18 cellular contexts compared by ENCODE assay signal in genomic region chr2:1318366-1319009, GRCh38.
DNase-seq lines count a peak whose midpoint lies in the region; ATAC-seq, FAIRE-seq and TF ChIP-seq lines count a peak whose summit lies in the region.
"Had no signal": no experiment of that assay in that cellular context is flagged by ENCODE, and none has a peak within 500 bp of the region (broad histone marks: within the 10 kb centered on the region; RNA-seq: fewer than 3 reads in every experiment).

No MANE protein-coding gene starts in this region.

- H3K4me3 ChIP-seq in kidney (ENCODE audit: low read length in 2 of 2) (no peak overlapping the region), small intestine (ENCODE audit: low read depth in 1 of 2, low read length in 2 of 2) (no peak overlapping the region)
- H3K4me3 ChIP-seq: GM23338 had no signal

- WGBS in small intestine, 3 donors: 69 to 81% (median 75%) methylated on average over 19 of the region's 19 CpGs

- H3K27ac ChIP-seq in kidney (ENCODE audit: low read depth in 2 of 2, low read length in 2 of 2) (no peak overlapping the region), small intestine (ENCODE audit: low read depth in 1 of 2, low read length in 1 of 2) (no peak overlapping the region)
- H3K27ac ChIP-seq: 22Rv1 had no signal

- H3K9me3 ChIP-seq in kidney (ENCODE audit: control insufficient read depth in 1 of 2, low read length in 2 of 2) (no peaks in the 10 kb centered on the region), small intestine (ENCODE audit: control insufficient read depth, low read depth) (no peaks in the 10 kb centered on the region)

- no peaks in the 10 kb centered on the region for H3K36me3 ChIP-seq in kidney (ENCODE audit: control insufficient read depth in 1 of 2, insufficient read depth in 2 of 2, low read length in 2 of 2)
- no peaks in the 10 kb centered on the region for H3K36me3 ChIP-seq in small intestine (ENCODE audit: control insufficient read depth in 2 of 2, insufficient read depth in 2 of 2, low read length in 2 of 2)

- peak; percentile 70 for ATAC-seq in sciatic nerve
- ATAC-seq: CD8-positive, alpha-beta T cell; GM23338 had no signal

- H3K4me1 ChIP-seq in kidney (ENCODE audit: control insufficient read depth in 1 of 2, insufficient read depth in 1 of 2, low read depth in 1 of 2, low read length in 2 of 2) (no peaks in the 10 kb centered on the region), small intestine (ENCODE audit: control insufficient read depth in 2 of 2, insufficient read depth in 1 of 2, low read depth in 1 of 2, low read length in 1 of 2) (no peaks in the 10 kb centered on the region)

- TF ChIP-seq CTCF in kidney (IDR thresholded peaks at IDR 0.05; ENCODE audit: borderline replicate concordance, extremely low read depth, insufficient read depth): no peak

- no peaks in the 10 kb centered on the region for H3K27me3 ChIP-seq in small intestine (ENCODE audit: control insufficient read depth in 2 of 2, insufficient read depth in 2 of 2, low read length in 2 of 2)

- DNase-seq in NCI-H748 (lab: John Stamatoyannopoulos, UW; ENCODE audit: unreplicated experiment): peak; percentile 13
- DNase-seq in NCI-H748 treated with DMSO at 0.1 percent for 48 hours (lab: John Stamatoyannopoulos, UW): no peak
- DNase-seq in kidney: peak; percentile 43
- no peak for DNase-seq in sciatic nerve (ENCODE audit: low spot score)
- no peak for DNase-seq in activated effector memory CD4-positive, alpha-beta T cell treated with anti-CD3 and anti-CD28 coated beads, Interleukin-2, amount 50 U/mL, for 16 hours
- DNase-seq in small intestine: no peak
- DNase-seq in NCI-H2029 (lab: John Stamatoyannopoulos, UW): no peak
- DNase-seq: CD8-positive, alpha-beta T cell; COR-L47; DMS153; DMS79 treated with DMSO at 0.1 percent for 48 hours; EL; GDM1; H7 had no signal

- no peak overlapping the region for H3K9ac ChIP-seq in kidney (ENCODE audit: low read length in 2 of 2)

- FAIRE-seq in kidney (lab: Jason Lieb, UNC) (no peak), small intestine (lab: Jason Lieb, UNC) (no peak)
- FAIRE-seq: D721Med, GM12892 had no signal

- intact Hi-C loops in kidney (cut with DNase I): no loop called here
- intact Hi-C loops in sciatic nerve (cut with DNase I): no loop called here

Comparison
In these comparisons a context has a peak if more than half of its experiments do, and no peak if none do; other contexts are left out.
1. DNase-seq: peak in NCI-H748 (single experiment) and kidney (single experiment); none in NCI-H748 treated with DMSO at 0.1 percent for 48 hours (single experiment), sciatic nerve (single experiment), activated effector memory CD4-positive, alpha-beta T cell treated with anti-CD3 and anti-CD28 coated beads, Interleukin-2, amount 50 U/mL, for 16 hours (single experiment), small intestine (single experiment) and NCI-H2029 (single experiment).